Comparison of ENCODE assay signal across 25 cellular contexts in genomic region chr15:95663156-95663831, GRCh38.
DNase-seq lines count a peak whose midpoint lies in the region; ATAC-seq and TF ChIP-seq lines count a peak whose summit lies in the region.
"Had no signal": no experiment of that assay in that cellular context is flagged by ENCODE, and none has a peak within 500 bp of the region (broad histone marks: within the 10 kb centered on the region; RNA-seq: fewer than 3 reads in every experiment).

No MANE protein-coding gene starts in this region.

- H3K4me3 ChIP-seq in AG04450 (ENCODE audit: low read depth, low read length) (no peak overlapping the region), cardiac fibroblast (replicated peaks in 1 of 2; ENCODE audit: low read depth in 2 of 2, low read length in 2 of 2) (no peak overlapping the region)
- H3K4me3 ChIP-seq: body of pancreas, coronary artery, gastrocnemius medialis, sigmoid colon, testis had no signal

- intact Hi-C loops in activated CD4-positive, alpha-beta T cell treated with anti-CD3 and anti-CD28 coated beads, Interleukin-2, amount 10 ng/mL, durations not matched to agents 24 days and 14 days (cut with micrococcal nuclease), result no loop called here
- intact Hi-C loops in activated CD8-positive, alpha-beta T cell treated with anti-CD3 and anti-CD28 coated beads for 36 hours (cut with micrococcal nuclease), result no loop called here

- no peaks in the 10 kb centered on the region for H3K9me3 Mint-ChIP-seq in HFFc6
- no peaks in the 10 kb centered on the region for H3K9me3 Mint-ChIP-seq in activated CD4-positive, alpha-beta T cell treated with anti-CD3 and anti-CD28 coated beads, Interleukin-2, amount 10 ng/mL, durations not matched to agents 24 days and 14 days
- H3K9me3 Mint-ChIP-seq in activated CD8-positive, alpha-beta T cell treated with anti-CD3 and anti-CD28 coated beads for 36 hours, result no peaks in the 10 kb centered on the region
- H3K9me3 Mint-ChIP-seq: CD4-positive, alpha-beta T cell had no signal

- no peaks in the 10 kb centered on the region for H3K27me3 ChIP-seq in AG04450 (ENCODE audit: control insufficient read depth, insufficient read depth, low read length)
- H3K27me3 ChIP-seq: body of pancreas, gastrocnemius medialis, sigmoid colon, testis had no signal

- no peaks in the 10 kb centered on the region; the same call in 1 of the 2 replicates for H3K36me3 Mint-ChIP-seq in HFFc6 (ENCODE audit: low read depth)
- no peaks in the 10 kb centered on the region for H3K36me3 Mint-ChIP-seq in activated CD4-positive, alpha-beta T cell treated with anti-CD3 and anti-CD28 coated beads, Interleukin-2, amount 10 ng/mL, durations not matched to agents 24 days and 14 days (ENCODE audit: low read depth)
- H3K36me3 Mint-ChIP-seq in activated CD8-positive, alpha-beta T cell treated with anti-CD3 and anti-CD28 coated beads for 36 hours (ENCODE audit: low read depth), result no peaks in the 10 kb centered on the region
- H3K36me3 Mint-ChIP-seq: activated naive CD8-positive, alpha-beta T cell; naive thymus-derived CD4-positive, alpha-beta T cell; stimulated activated memory B cell treated with anti-CD40 and anti-IgM and Interleukin-4, amounts not matched to agents 10 μg/mL and 1 μg/mL and 100 μg/mL, for 72 hours had no signal

- no peak overlapping the region for H3K4me3 Mint-ChIP-seq in HFFc6
- no peak overlapping the region for H3K4me3 Mint-ChIP-seq in activated CD4-positive, alpha-beta T cell treated with anti-CD3 and anti-CD28 coated beads, Interleukin-2, amount 10 ng/mL, durations not matched to agents 24 days and 14 days
- H3K4me3 Mint-ChIP-seq in activated CD8-positive, alpha-beta T cell treated with anti-CD3 and anti-CD28 coated beads for 36 hours, result no peak overlapping the region
- H3K4me3 Mint-ChIP-seq: activated naive CD8-positive, alpha-beta T cell; activated T-helper 17 cell treated with anti-CD3 and anti-CD28 coated beads, Interleukin-2, amount 50 U/mL, for 72 hours; CD4-positive, alpha-beta T cell; naive thymus-derived CD4-positive, alpha-beta T cell; stimulated activated memory B cell treated with anti-CD40 and anti-IgM and Interleukin-4, amounts not matched to agents 10 μg/mL and 1 μg/mL and 100 μg/mL, for 72 hours had no signal

- peak overlapping the region; percentile 13 for H3K27ac Mint-ChIP-seq in HFFc6
- H3K27ac Mint-ChIP-seq in activated CD4-positive, alpha-beta T cell treated with anti-CD3 and anti-CD28 coated beads, Interleukin-2, amount 10 ng/mL, durations not matched to agents 24 days and 14 days, result no peak overlapping the region
- no peak overlapping the region for H3K27ac Mint-ChIP-seq in activated CD8-positive, alpha-beta T cell treated with anti-CD3 and anti-CD28 coated beads for 36 hours
- H3K27ac Mint-ChIP-seq: activated naive CD8-positive, alpha-beta T cell; activated T-helper 17 cell treated with anti-CD3 and anti-CD28 coated beads, Interleukin-2, amount 50 U/mL, for 72 hours; CD4-positive, alpha-beta T cell; naive thymus-derived CD4-positive, alpha-beta T cell; stimulated activated memory B cell treated with anti-CD40 and anti-IgM and Interleukin-4, amounts not matched to agents 10 μg/mL and 1 μg/mL and 100 μg/mL, for 72 hours had no signal

- no peak for TF ChIP-seq CTCF in AG04450 (IDR thresholded peaks at IDR 0.05; ENCODE audit: low read depth, low read length)
- TF ChIP-seq CTCF in HFFc6 (IDR thresholded peaks at IDR 0.05), result no peak
- no peak for TF ChIP-seq CTCF in cardiac fibroblast (IDR thresholded peaks at IDR 0.05; ENCODE audit: low read depth, low read length)
- no peak for TF ChIP-seq CTCF in activated CD8-positive, alpha-beta T cell treated with anti-CD3 and anti-CD28 coated beads for 36 hours (IDR thresholded peaks at IDR 0.05)

- ATAC-seq in activated CD8-positive, alpha-beta T cell treated with anti-CD3 and anti-CD28 coated beads for 36 hours, result no peak
- ATAC-seq: activated T-helper 17 cell treated with anti-CD3 and anti-CD28 coated beads, Interleukin-2, amount 50 U/mL, for 72 hours; body of pancreas; gastrocnemius medialis; naive thymus-derived CD4-positive, alpha-beta T cell; Right ventricle myocardium inferior; stimulated activated memory B cell treated with anti-CD40 and anti-IgM and Interleukin-4, amounts not matched to agents 10 μg/mL and 1 μg/mL and 100 μg/mL, for 72 hours had no signal

- CTCF ChIA-PET in AG04450 (lab: Charles Lee), result interaction anchor here (0.6 kb wide), 1 partner anchor 359 kb away, joined by 3 read pairs; no protein-coding TSS in a partner anchor
- CTCF ChIA-PET in activated CD8-positive, alpha-beta T cell treated with anti-CD3 and anti-CD28 coated beads for 36 hours (lab: Charles Lee), result no interaction called here

- POLR2A ChIA-PET in AG04450 (lab: Yijun Ruan, JAX), result no interaction called here
- POLR2A ChIA-PET in activated CD8-positive, alpha-beta T cell treated with anti-CD3 and anti-CD28 coated beads for 36 hours (lab: Charles Lee), result no interaction called here

- no peak overlapping the region for H3K27ac ChIP-seq in AG04450 (ENCODE audit: low read depth, low read length)
- H3K27ac ChIP-seq: body of pancreas, coronary artery, gastrocnemius medialis, parathyroid adenoma, sigmoid colon had no signal

- H3K9me3 ChIP-seq in AG04450 (ENCODE audit: control insufficient read depth, insufficient read depth, low read length), result no peaks in the 10 kb centered on the region
- H3K9me3 ChIP-seq: body of pancreas, gastrocnemius medialis, sigmoid colon, testis had no signal

- H3K27me3 Mint-ChIP-seq in HFFc6 (ENCODE audit: insufficient read depth), result peaks cover 2% of the 10 kb centered on the region; the same call in 1 of the 2 replicates
- H3K27me3 Mint-ChIP-seq in activated CD4-positive, alpha-beta T cell treated with anti-CD3 and anti-CD28 coated beads, Interleukin-2, amount 10 ng/mL, durations not matched to agents 24 days and 14 days, result peaks cover 20% of the 10 kb centered on the region
- H3K27me3 Mint-ChIP-seq in activated CD8-positive, alpha-beta T cell treated with anti-CD3 and anti-CD28 coated beads for 36 hours, result peaks cover 14% of the 10 kb centered on the region
- H3K27me3 Mint-ChIP-seq: stimulated activated memory B cell treated with anti-CD40 and anti-IgM and Interleukin-4, amounts not matched to agents 10 μg/mL and 1 μg/mL and 100 μg/mL, for 72 hours had no signal

- H3K4me1 Mint-ChIP-seq in HFFc6 (ENCODE audit: low read depth), result peaks cover 42% of the 10 kb centered on the region
- peaks cover 1% of the 10 kb centered on the region for H3K4me1 Mint-ChIP-seq in activated CD4-positive, alpha-beta T cell treated with anti-CD3 and anti-CD28 coated beads, Interleukin-2, amount 10 ng/mL, durations not matched to agents 24 days and 14 days
- H3K4me1 Mint-ChIP-seq in activated CD8-positive, alpha-beta T cell treated with anti-CD3 and anti-CD28 coated beads for 36 hours (ENCODE audit: low read depth), result no peaks in the 10 kb centered on the region
- H3K4me1 Mint-ChIP-seq: activated T-helper 17 cell treated with anti-CD3 and anti-CD28 coated beads, Interleukin-2, amount 50 U/mL, for 72 hours; stimulated activated memory B cell treated with anti-CD40 and anti-IgM and Interleukin-4, amounts not matched to agents 10 μg/mL and 1 μg/mL and 100 μg/mL, for 72 hours had no signal

- DNase-seq in AG04450 (ENCODE audit: low read depth, low spot score) (peak; percentile 44), HFFc6 (peak; percentile 67), cardiac fibroblast (ENCODE audit: low read depth in 2 of 2) (peak; percentile 55 to 66), hepatic stellate cell (ENCODE audit: low spot score) (peak; percentile 31), NCI-H146 (lab: John Stamatoyannopoulos, UW) (no peak), NCI-H446 treated with DMSO at 0.1 percent for 48 hours (lab: John Stamatoyannopoulos, UW) (no peak)
- no peak for DNase-seq in activated CD4-positive, alpha-beta T cell treated with anti-CD3 and anti-CD28 coated beads, Interleukin-2, amount 10 ng/mL, durations not matched to agents 24 days and 14 days
- no peak for DNase-seq in activated CD8-positive, alpha-beta T cell treated with anti-CD3 and anti-CD28 coated beads for 36 hours
- DNase-seq: activated CD4-positive, CD25-positive, alpha-beta regulatory T cell treated with anti-CD3 and anti-CD28 coated beads, Interleukin-2, amount 50 U/mL, for 72 hours; body of pancreas; CD4-positive, alpha-beta T cell; DMS153; gastrocnemius medialis; kidney glomerular epithelial cell; mesenchymal stem cell; naive thymus-derived CD4-positive, alpha-beta T cell; NCI-H1436; sigmoid colon; testis had no signal

Comparison
In these comparisons a context has a peak if more than half of its experiments do, and no peak if none do; other contexts are left out.
1. DNase-seq: peak in AG04450 (single experiment), HFFc6 (single experiment), cardiac fibroblast (2 of 2) and hepatic stellate cell (single experiment); none in activated CD4-positive, alpha-beta T cell treated with anti-CD3 and anti-CD28 coated beads, Interleukin-2, amount 10 ng/mL, durations not matched to agents 24 days and 14 days (single experiment), activated CD8-positive, alpha-beta T cell treated with anti-CD3 and anti-CD28 coated beads for 36 hours (single experiment), NCI-H146 (single experiment) and NCI-H446 treated with DMSO at 0.1 percent for 48 hours (single experiment).